Comparison of ENCODE assay signal across 8 cellular contexts in genomic region chr3:185537369-185537970, GRCh38. TPM values are rescaled to one million over a fixed set of nuclear protein-coding genes. Genes with fewer than 3 reads are reported as not detected.
DNase-seq lines count a peak whose midpoint lies in the region; ATAC-seq and TF ChIP-seq lines count a peak whose summit lies in the region.

No MANE protein-coding gene starts in this region.

- DNase-seq in NCI-H2107 treated with DMSO at 0.1 percent for 48 hours (lab: John Stamatoyannopoulos, UW; ENCODE audit: unreplicated experiment) (peak; percentile 57), NCI-H2107 (lab: John Stamatoyannopoulos, UW) (no peak), Right ventricle myocardium inferior (ENCODE audit: missing footprints) (no peak), SK-N-DZ (ENCODE audit: low spot score) (no peak)
- DNase-seq in activated CD4-positive, alpha-beta T cell treated with anti-CD3 and anti-CD28 coated beads, Interleukin-2, amount 10 ng/mL, durations not matched to agents 7 days and 5 days = peak; percentile 40
- peak; percentile 64 for DNase-seq in stimulated activated CD4-positive, alpha-beta T cell treated with anti-CD3 and anti-CD28 coated beads, Interleukin-15, amount 100 ng/mL, for 24 hours

- peaks cover 16% of the 10 kb centered on the region for H3K4me1 Mint-ChIP-seq in activated CD4-positive, alpha-beta T cell treated with anti-CD3 and anti-CD28 coated beads, Interleukin-2, amount 10 ng/mL, durations not matched to agents 7 days and 5 days

- H3K9me3 Mint-ChIP-seq in activated CD4-positive, alpha-beta T cell treated with anti-CD3 and anti-CD28 coated beads, Interleukin-2, amount 10 ng/mL, durations not matched to agents 7 days and 5 days = no peaks in the 10 kb centered on the region

- H3K4me3 Mint-ChIP-seq in activated CD4-positive, alpha-beta T cell treated with anti-CD3 and anti-CD28 coated beads, Interleukin-2, amount 10 ng/mL, durations not matched to agents 7 days and 5 days = peak overlapping the region; percentile 1

- POLR2A ChIA-PET in activated CD4-positive, alpha-beta T cell treated with anti-CD3 and anti-CD28 coated beads, Interleukin-2, amount 10 ng/mL, durations not matched to agents 7 days and 5 days (lab: Charles Lee) = interaction anchor here (0.5 kb wide), 1 partner anchor 364 kb away, joined by 3 read pairs; no protein-coding TSS in a partner anchor

- CTCF ChIA-PET in activated CD4-positive, alpha-beta T cell treated with anti-CD3 and anti-CD28 coated beads, Interleukin-2, amount 10 ng/mL, durations not matched to agents 7 days and 5 days (lab: Charles Lee) = interaction anchor here (0.6 to 1.5 kb wide), 2 partner anchors 9 to 385 kb away, joined by 3 to 4 read pairs; no protein-coding TSS in a partner anchor

- peak overlapping the region; percentile 85 for H3K27ac Mint-ChIP-seq in activated CD4-positive, alpha-beta T cell treated with anti-CD3 and anti-CD28 coated beads, Interleukin-2, amount 10 ng/mL, durations not matched to agents 7 days and 5 days

- no peak; the same call in 1 of the 2 replicates for TF ChIP-seq EP300 in Ishikawa (IDR thresholded peaks at IDR 0.05; ENCODE audit: borderline replicate concordance)

- ATAC-seq in GM21825 (IDR thresholded peaks at IDR 0.05; ENCODE audit: unreplicated experiment) (peak; percentile 98), Right ventricle myocardium inferior (peak; percentile 96)

- no peaks in the 10 kb centered on the region for H3K27me3 Mint-ChIP-seq in activated CD4-positive, alpha-beta T cell treated with anti-CD3 and anti-CD28 coated beads, Interleukin-2, amount 10 ng/mL, durations not matched to agents 7 days and 5 days

- H3K36me3 Mint-ChIP-seq in activated CD4-positive, alpha-beta T cell treated with anti-CD3 and anti-CD28 coated beads, Interleukin-2, amount 10 ng/mL, durations not matched to agents 7 days and 5 days (ENCODE audit: low read depth) = peaks cover 3% of the 10 kb centered on the region

- no peak for TF ChIP-seq RAD21 in Ishikawa (IDR thresholded peaks at IDR 0.05; ENCODE audit: low read depth)

- intact Hi-C loops in Right ventricle myocardium inferior (cut with DNase I) = no loop called here

TF ChIP-seq in Ishikawa, 13 proteins besides CTCF, POLR2A, EP300 and RAD21:
- TF ChIP-seq TAF1 (IDR thresholded peaks at IDR 0.05; ENCODE audit: low read depth) (no peak), TCF12 (IDR thresholded peaks at IDR 0.05; ENCODE audit: low read depth) (peak; percentile 38; the same call in 1 of the 2 replicates), TEAD4 (IDR thresholded peaks at IDR 0.05) (peak; percentile 19; the same call in 1 of the 2 replicates), NFIC (IDR thresholded peaks at IDR 0.05) (no peak), CEBPB (IDR thresholded peaks at IDR 0.05) (peak; percentile 97), FOXM1 (IDR thresholded peaks at IDR 0.05; ENCODE audit: borderline replicate concordance, low read depth) (no peak)

RNA-seq across cellular contexts. Expression of gene LIPH, which starts 14.9 kb away (rescaled TPM):
- total RNA-seq in activated CD4-positive, alpha-beta T cell treated with anti-CD3 and anti-CD28 coated beads, Interleukin-2, amount 10 ng/mL, durations not matched to agents 7 days and 5 days = not detected
- total RNA-seq in Right ventricle myocardium inferior = 0.22 TPM
- polyA plus RNA-seq in SK-N-DZ (2014; cell fraction: cytosol; rRNA removed) = not detected in 2 replicates
- polyA plus RNA-seq in SK-N-DZ (2014; cell fraction: nucleus; rRNA removed) = not detected in 2 replicates

RNA-seq across cellular contexts. Expression of gene TMEM41A, which starts 38.6 kb away (rescaled TPM):
- total RNA-seq in activated CD4-positive, alpha-beta T cell treated with anti-CD3 and anti-CD28 coated beads, Interleukin-2, amount 10 ng/mL, durations not matched to agents 7 days and 5 days = 10 to 100 TPM; 18.5 to 19.7 TPM
- total RNA-seq in Right ventricle myocardium inferior = 10.0 TPM
- 17.5 and 17.6 TPM in 2 replicates for polyA plus RNA-seq in SK-N-DZ (2014; cell fraction: cytosol; rRNA removed)
- polyA plus RNA-seq in SK-N-DZ (2014; cell fraction: nucleus; rRNA removed) = 5.3 and 7.8 TPM in 2 replicates

RNA-seq across cellular contexts. Expression of gene SENP2, which starts 48.6 kb away (rescaled TPM):
- total RNA-seq in activated CD4-positive, alpha-beta T cell treated with anti-CD3 and anti-CD28 coated beads, Interleukin-2, amount 10 ng/mL, durations not matched to agents 7 days and 5 days = 10 to 100 TPM; 29.7 to 31.2 TPM
- total RNA-seq in Right ventricle myocardium inferior = 25.1 TPM
- polyA plus RNA-seq in SK-N-DZ (2014; cell fraction: cytosol; rRNA removed) = 29.9 and 32.3 TPM in 2 replicates
- polyA plus RNA-seq in SK-N-DZ (2014; cell fraction: nucleus; rRNA removed) = 12.8 and 13.4 TPM in 2 replicates

Comparison
In these comparisons a context has a peak if more than half of its experiments do, and no peak if none do; other contexts are left out.
1. DNase-seq: peak in NCI-H2107 treated with DMSO at 0.1 percent for 48 hours (single experiment), activated CD4-positive, alpha-beta T cell treated with anti-CD3 and anti-CD28 coated beads, Interleukin-2, amount 10 ng/mL, durations not matched to agents 7 days and 5 days (single experiment) and stimulated activated CD4-positive, alpha-beta T cell treated with anti-CD3 and anti-CD28 coated beads, Interleukin-15, amount 100 ng/mL, for 24 hours (single experiment); none in NCI-H2107 (single experiment), Right ventricle myocardium inferior (single experiment) and SK-N-DZ (single experiment).